ENCODE assay signal across 1 cellular context in genomic region chr6:26045046-26045938, GRCh38.
TF ChIP-seq lines count a peak whose summit lies in the region.

No MANE protein-coding gene starts in this region.

TF ChIP-seq in HepG2, 621 proteins besides CTCF, POLR2A, EP300 and RAD21 (continued from another document):
- TF ChIP-seq, protein P1, sequence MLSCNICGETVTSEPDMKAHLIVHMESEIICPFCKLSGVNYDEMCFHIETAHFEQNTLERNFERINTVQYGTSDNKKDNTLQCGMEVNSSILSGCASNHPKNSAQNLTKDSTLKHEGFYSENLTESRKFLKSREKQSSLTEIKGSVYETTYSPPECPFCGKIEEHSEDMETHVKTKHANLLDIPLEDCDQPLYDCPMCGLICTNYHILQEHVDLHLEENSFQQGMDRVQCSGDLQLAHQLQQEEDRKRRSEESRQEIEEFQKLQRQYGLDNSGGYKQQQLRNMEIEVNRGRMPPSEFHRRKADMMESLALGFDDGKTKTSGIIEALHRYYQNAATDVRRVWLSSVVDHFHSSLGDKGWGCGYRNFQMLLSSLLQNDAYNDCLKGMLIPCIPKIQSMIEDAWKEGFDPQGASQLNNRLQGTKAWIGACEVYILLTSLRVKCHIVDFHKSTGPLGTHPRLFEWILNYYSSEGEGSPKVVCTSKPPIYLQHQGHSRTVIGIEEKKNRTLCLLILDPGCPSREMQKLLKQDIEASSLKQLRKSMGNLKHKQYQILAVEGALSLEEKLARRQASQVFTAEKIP (CRISPR knock-in tag; IDR thresholded peaks at IDR 0.05; ENCODE audit: borderline replicate concordance) = no peak
- TF ChIP-seq ZBTB1 (CRISPR knock-in tag; IDR thresholded peaks at IDR 0.05; ENCODE audit: borderline replicate concordance) (no peak), FOXK1 (CRISPR knock-in tag; IDR thresholded peaks at IDR 0.05; ENCODE audit: borderline replicate concordance, low read depth) (no peak), MATR3 (CRISPR knock-in tag; IDR thresholded peaks at IDR 0.05) (no peak), PAX8 (CRISPR knock-in tag; IDR thresholded peaks at IDR 0.05; ENCODE audit: borderline replicate concordance) (0 out of 2 replicates have a peak, but pooled peaks have one; percentile 62), HNRNPLL (IDR thresholded peaks at IDR 0.05; ENCODE audit: low read depth, low read length, poor library complexity, severe bottlenecking) (peak; percentile 99), ZBTB7A (CRISPR knock-in tag; IDR thresholded peaks at IDR 0.05) (peak; percentile 64), FOXK2 (IDR thresholded peaks at IDR 0.05) (no peak), RBFOX2 (IDR thresholded peaks at IDR 0.05; ENCODE audit: low read depth, low read length) (peak; percentile 100), ZNF772 (CRISPR knock-in tag; IDR thresholded peaks at IDR 0.05) (peak; percentile 92), ZNF30 (CRISPR knock-in tag; IDR thresholded peaks at IDR 0.05) (0 out of 2 replicates have a peak, but pooled peaks have one; percentile 83), CC2D1A (CRISPR knock-in tag; IDR thresholded peaks at IDR 0.05) (0 out of 2 replicates have a peak, but pooled peaks have one; percentile 70), IKZF1 (IDR thresholded peaks at IDR 0.05) (no peak), ATM (IDR thresholded peaks at IDR 0.05; ENCODE audit: borderline replicate concordance) (no peak), ZNF704 (CRISPR knock-in tag; IDR thresholded peaks at IDR 0.05; ENCODE audit: borderline replicate concordance) (peak; percentile 70), STAG1 (CRISPR knock-in tag; IDR thresholded peaks at IDR 0.05) (no peak), HNRNPH1 (optimal IDR thresholded peaks at IDR 0.05; ENCODE audit: low read depth, low read length) (peak; percentile 71), ZNF878 (CRISPR knock-in tag; IDR thresholded peaks at IDR 0.05) (peak; percentile 95), NCOA1 (CRISPR knock-in tag; IDR thresholded peaks at IDR 0.05) (no peak), SETDB1 (CRISPR knock-in tag; IDR thresholded peaks at IDR 0.05; ENCODE audit: borderline replicate concordance) (no peak), EZH2 (conservative IDR thresholded peaks at IDR 0.05; ENCODE audit: low read depth, low read length) (no peak), CHD2 (IDR thresholded peaks at IDR 0.05; ENCODE audit: low read depth, low read length) (no peak)
- TF ChIP-seq, protein P2, sequence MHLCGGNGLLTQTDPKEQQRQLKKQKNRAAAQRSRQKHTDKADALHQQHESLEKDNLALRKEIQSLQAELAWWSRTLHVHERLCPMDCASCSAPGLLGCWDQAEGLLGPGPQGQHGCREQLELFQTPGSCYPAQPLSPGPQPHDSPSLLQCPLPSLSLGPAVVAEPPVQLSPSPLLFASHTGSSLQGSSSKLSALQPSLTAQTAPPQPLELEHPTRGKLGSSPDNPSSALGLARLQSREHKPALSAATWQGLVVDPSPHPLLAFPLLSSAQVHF (CRISPR knock-in tag; IDR thresholded peaks at IDR 0.05) = no peak
- TF ChIP-seq, protein P3, sequence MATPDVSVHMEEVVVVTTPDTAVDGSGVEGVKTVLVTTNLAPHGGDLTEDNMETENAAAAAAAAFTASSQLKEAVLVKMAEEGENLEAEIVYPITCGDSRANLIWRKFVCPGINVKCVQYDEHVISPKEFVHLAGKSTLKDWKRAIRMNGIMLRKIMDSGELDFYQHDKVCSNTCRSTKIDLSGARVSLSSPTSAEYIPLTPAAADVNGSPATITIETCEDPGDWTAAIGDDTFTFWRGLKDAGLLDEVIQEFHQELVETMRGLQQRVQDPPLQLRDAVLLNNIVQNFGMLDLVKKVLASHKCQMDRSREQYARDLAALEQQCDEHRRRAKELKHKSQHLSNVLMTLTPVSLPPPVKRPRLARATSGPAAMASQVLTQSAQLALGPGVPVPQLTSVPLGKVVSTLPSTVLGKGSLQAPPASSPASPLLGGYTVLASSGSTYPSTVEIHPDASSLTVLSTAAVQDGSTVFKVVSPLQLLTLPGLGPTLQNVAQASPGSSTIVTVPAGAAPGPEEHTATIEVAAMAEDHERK (CRISPR knock-in tag; IDR thresholded peaks at IDR 0.05; ENCODE audit: low read depth) = peak; percentile 11
